8 cellular contexts compared by ENCODE assay signal in genomic region chr20:31559704-31560093, GRCh38. TPM values are rescaled to one million over a fixed set of nuclear protein-coding genes. Genes with fewer than 3 reads are reported as not detected.
DNase-seq lines count a peak whose midpoint lies in the region; ATAC-seq and TF ChIP-seq lines count a peak whose summit lies in the region.

No MANE protein-coding gene starts in this region.

- peak overlapping the region; percentile 89 for H3K27ac Mint-ChIP-seq in nephron progenitor cell
- H3K27ac Mint-ChIP-seq in effector memory CD8-positive, alpha-beta T cell = peak overlapping the region in 1 of 2 donors; percentile 49

- no peak overlapping the region for H3K4me3 ChIP-seq in DND-41 (ENCODE audit: low read depth in 1 of 2, low read length in 2 of 2)
- no peak overlapping the region for H3K4me3 ChIP-seq in IMR-90 (ENCODE audit: insufficient read depth, low read depth, low read length)
- H3K4me3 ChIP-seq in body of pancreas = no peak overlapping the region

- in situ Hi-C loops in IMR-90 (cut with MboI; ENCODE audit: low sequenced_read_pairs) = loop anchor here (5.0 kb wide), 2 partner anchors 48 to 163 kb away; partner anchors contain the start of genes BCL2L1 and ID1

- dilution Hi-C loops in IMR-90 (cut with HindIII; ENCODE audit: low sequenced_read_pairs, unreplicated experiment) = no loop called here

- peaks cover 10 to 52% of the 10 kb centered on the region in 2 experiments for H3K79me1 ChIP-seq in IMR-90 (ENCODE audit: low read depth in 1 of 2, low read length in 2 of 2)

- peak overlapping the region; percentile 65 for H3K23ac ChIP-seq in IMR-90 (ENCODE audit: low read depth, low read length)

- H2BK120ac ChIP-seq in IMR-90 (ENCODE audit: low read depth, low read length) = peak overlapping the region; percentile 69

- H4K20me1 ChIP-seq in DND-41 (ENCODE audit: insufficient read depth, low read length) = no peaks in the 10 kb centered on the region
- peaks cover 18% of the 10 kb centered on the region for H4K20me1 ChIP-seq in IMR-90 (ENCODE audit: insufficient read depth, low read length)

- peak overlapping the region; percentile 86 for H4K5ac ChIP-seq in IMR-90 (ENCODE audit: low read depth, low read length)

- H2BK15ac ChIP-seq in IMR-90 (ENCODE audit: low read depth, low read length) = peak overlapping the region; percentile 65; the same call in 2 of the 3 replicates

- no peaks in the 10 kb centered on the region for H3K79me2 ChIP-seq in DND-41 (ENCODE audit: insufficient read depth, low read length)

- no peaks in the 10 kb centered on the region for H3K27me3 Mint-ChIP-seq in nephron progenitor cell (ENCODE audit: low read depth, poor library complexity)
- H3K27me3 Mint-ChIP-seq in effector memory CD8-positive, alpha-beta T cell = no peaks in the 10 kb centered on the region

- POLR2A ChIA-PET in IMR-90 (lab: Charles Lee; ENCODE audit: unreplicated experiment) = no interaction called here

- peak overlapping the region; percentile 18 for H2AK9ac ChIP-seq in IMR-90 (replicated peaks; ENCODE audit: low read depth, low read length, poor library complexity)

- TF ChIP-seq CTCF in DND-41 (IDR thresholded peaks at IDR 0.05; ENCODE audit: borderline replicate concordance, extremely low read depth, low read length, poor library complexity, severe bottlenecking) (no peak), IMR-90 (conservative IDR thresholded peaks at IDR 0.05; ENCODE audit: low read depth, low read length) (no peak), nephron progenitor cell (IDR thresholded peaks at IDR 0.05) (no peak), body of pancreas (IDR thresholded peaks at IDR 0.05) (no peak)

- H3K9me1 ChIP-seq in IMR-90 (ENCODE audit: insufficient read depth, low read length) = peaks cover 18% of the 10 kb centered on the region

- DNase-seq in DND-41 = no peak
- DNase-seq in IMR-90 = no peak
- no peak for DNase-seq in nephron progenitor cell
- DNase-seq in GF-D8 (lab: John Stamatoyannopoulos, UW) = no peak
- no peak for DNase-seq in HCEC 1CT
- no peak for DNase-seq in effector memory CD8-positive, alpha-beta T cell
- no peak for DNase-seq in body of pancreas

- WGBS in IMR-90 (ENCODE audit: extremely low coverage in 2 of 2, insufficient read length in 1 of 2), 2 experiments = 100% methylated on average over 1 of the region's 2 CpGs; no CpG with 5 or more reads in 1 of the 2 experiments
- 54 to 100% methylated on average over 1 to 2 of the region's 2 CpGs for WGBS in body of pancreas, 2 donors

- H3K18ac ChIP-seq in IMR-90 (ENCODE audit: low read depth, low read length) = peak overlapping the region; percentile 34; the same call in 1 of the 2 replicates

- H3K27ac ChIP-seq in DND-41 (ENCODE audit: low read length) (peak overlapping the region; percentile 41), IMR-90 (ENCODE audit: insufficient read depth, low read length) (peak overlapping the region; percentile 76; the same call in 1 of the 2 replicates), angular gyrus (ENCODE audit: low read depth, low read length) (peak overlapping the region; percentile 9), body of pancreas (no peak overlapping the region)

- H3K36me3 Mint-ChIP-seq in nephron progenitor cell (ENCODE audit: low read depth) = peaks cover 47% of the 10 kb centered on the region
- peaks cover 48% of the 10 kb centered on the region for H3K36me3 Mint-ChIP-seq in effector memory CD8-positive, alpha-beta T cell (ENCODE audit: insufficient read depth)

- H3K4ac ChIP-seq in IMR-90 (ENCODE audit: low read depth, low read length) = peak overlapping the region; percentile 91

- no peak for TF ChIP-seq RAD21 in IMR-90 (IDR thresholded peaks at IDR 0.05; ENCODE audit: low read length)

- H3K56ac ChIP-seq in IMR-90 (ENCODE audit: extremely low read depth, insufficient read depth, low read length) = no peak overlapping the region

- CTCF ChIA-PET in IMR-90 (lab: Yijun Ruan, JAX) = interaction anchor here (0.6 to 5.9 kb wide), 7 partner anchors 9 to 52 kb away, joined by 3 to 97 read pairs (median 7); partner anchors contain the start of gene ID1

- intact Hi-C loops in IMR-90 (cut with micrococcal nuclease) = loop anchor here (2.0 kb wide), 1 partner anchor 163 kb away; the partner anchor contains the start of gene BCL2L1
- intact Hi-C loops in body of pancreas (cut with DNase I) = no loop called here

- peak overlapping the region; percentile 95 for H2AK5ac ChIP-seq in IMR-90 (ENCODE audit: low read depth, low read length)

- peak overlapping the region; percentile 59 to 90; a peak in 3 of 4 replicates for H4K8ac ChIP-seq in IMR-90 (ENCODE audit: low read depth in 2 of 2, low read length in 2 of 2)

- H2BK5ac ChIP-seq in IMR-90 (ENCODE audit: low read depth, low read length, poor library complexity, severe bottlenecking) = peak overlapping the region; percentile 89

- peak overlapping the region; percentile 87 for H3K14ac ChIP-seq in IMR-90 (replicated peaks; ENCODE audit: low read depth, low read length)

- no TSS peak for BruUV-seq in IMR-90 (replicated peaks; lab: Mats Ljungman, UMichigan)

- peaks cover 15% of the 10 kb centered on the region for H3K4me1 ChIP-seq in DND-41 (ENCODE audit: insufficient read depth, low read length)
- peaks cover 18% of the 10 kb centered on the region for H3K4me1 ChIP-seq in IMR-90 (ENCODE audit: control insufficient read depth, insufficient read depth, low read length)
- H3K4me1 ChIP-seq in body of pancreas = no peaks in the 10 kb centered on the region

- peaks cover 78% of the 10 kb centered on the region for H3K36me3 ChIP-seq in DND-41 (ENCODE audit: insufficient read depth, low read length)
- H3K36me3 ChIP-seq in IMR-90 (ENCODE audit: control insufficient read depth, insufficient read depth, low read length) = peaks cover 45% of the 10 kb centered on the region
- H3K36me3 ChIP-seq in body of pancreas (replicated peaks in 1 of 2; ENCODE audit: insufficient read depth in 1 of 2, low read depth in 2 of 2) = peaks cover 0 to 29% of the 10 kb centered on the region in 2 donors

- H2AFZ ChIP-seq in DND-41 (ENCODE audit: low read depth, low read length) = no peak overlapping the region
- peak overlapping the region; percentile 7 for H2AFZ ChIP-seq in IMR-90 (replicated peaks; ENCODE audit: low read length, poor library complexity)

- TF ChIP-seq POLR2A in IMR-90 (IDR thresholded peaks at IDR 0.05; ENCODE audit: low read depth, low read length) = no peak; the same call in 1 of the 2 replicates
- TF ChIP-seq POLR2A in body of pancreas (IDR thresholded peaks at IDR 0.05) = no peak

- no peak overlapping the region for H3K4me2 ChIP-seq in DND-41 (ENCODE audit: insufficient read depth, low read length)
- no peak overlapping the region for H3K4me2 ChIP-seq in IMR-90 (ENCODE audit: low read depth, low read length)

- H3K9me3 Mint-ChIP-seq in nephron progenitor cell = no peaks in the 10 kb centered on the region
- no peaks in the 10 kb centered on the region for H3K9me3 Mint-ChIP-seq in effector memory CD8-positive, alpha-beta T cell

- peak overlapping the region; percentile 89 for H2BK20ac ChIP-seq in IMR-90 (ENCODE audit: low read depth, low read length)

- H3K4me1 Mint-ChIP-seq in nephron progenitor cell = peaks cover 5% of the 10 kb centered on the region
- H3K4me1 Mint-ChIP-seq in effector memory CD8-positive, alpha-beta T cell (ENCODE audit: low read depth in 2 of 2) = peaks cover 3 to 6% of the 10 kb centered on the region in 2 donors

- H3K4me3 Mint-ChIP-seq in nephron progenitor cell = no peak overlapping the region
- no peak overlapping the region for H3K4me3 Mint-ChIP-seq in effector memory CD8-positive, alpha-beta T cell

- no peak; the same call in 2 of the 3 replicates for ATAC-seq in DND-41 (ENCODE audit: insufficient read depth, low read depth)
- no peak for ATAC-seq in IMR-90 (ENCODE audit: low read depth)
- ATAC-seq in effector memory CD8-positive, alpha-beta T cell (replicated peaks) = no peak
- ATAC-seq in body of pancreas = no peak

- peak overlapping the region; percentile 63 for H4K91ac ChIP-seq in IMR-90 (ENCODE audit: insufficient read depth, low read depth, low read length)

- H3K9me3 ChIP-seq in DND-41 (ENCODE audit: insufficient read depth, low read length, severe bottlenecking) = no peaks in the 10 kb centered on the region
- H3K9me3 ChIP-seq in IMR-90 (ENCODE audit: control insufficient read depth, insufficient read depth, low read length) = no peaks in the 10 kb centered on the region
- H3K9me3 ChIP-seq in body of pancreas = no peaks in the 10 kb centered on the region

- H3K27me3 ChIP-seq in DND-41 (ENCODE audit: insufficient read depth, low read length, poor library complexity) (no peaks in the 10 kb centered on the region), IMR-90 (ENCODE audit: control insufficient read depth, insufficient read depth, low read length) (no peaks in the 10 kb centered on the region), body of pancreas (no peaks in the 10 kb centered on the region)

- H3K9ac ChIP-seq in DND-41 (ENCODE audit: low read depth, low read length) = no peak overlapping the region
- H3K9ac ChIP-seq in IMR-90 (ENCODE audit: low read depth, low read length) = no peak overlapping the region; the same call in 1 of the 2 replicates

TF ChIP-seq in IMR-90, 13 proteins besides CTCF, POLR2A, EP300 and RAD21 (continues in another document):
- TF ChIP-seq CHD1 (IDR thresholded peaks at IDR 0.05; ENCODE audit: low read depth, low read length) (no peak), RFX5 (IDR thresholded peaks at IDR 0.05; ENCODE audit: low read depth, low read length) (no peak), MAFK (IDR thresholded peaks at IDR 0.05; ENCODE audit: low read depth, low read length) (no peak), MXI1 (IDR thresholded peaks at IDR 0.05; ENCODE audit: borderline replicate concordance, low read depth, low read length) (no peak), SMC3 (IDR thresholded peaks at IDR 0.05; ENCODE audit: low read depth, low read length) (no peak), BHLHE40 (IDR thresholded peaks at IDR 0.05; ENCODE audit: low read depth, low read length) (no peak), NFE2L2 (IDR thresholded peaks at IDR 0.05; ENCODE audit: low read depth, low read length) (no peak), MAZ (IDR thresholded peaks at IDR 0.05; ENCODE audit: borderline replicate concordance, low read depth, low read length) (no peak), RCOR1 (IDR thresholded peaks at IDR 0.05; ENCODE audit: insufficient replicate concordance, low read length) (no peak)

RNA-seq across cellular contexts. Expression of gene ID1, which starts 45.4 kb away (rescaled TPM):
- total RNA-seq in IMR-90 (2012; rRNA removed) = 174 and 186 TPM in 2 replicates
- polyA plus RNA-seq in IMR-90 (2012; rRNA removed) = 148 and 156 TPM in 2 replicates
- polyA plus RNA-seq in IMR-90 (2012; cell fraction: cytosol; rRNA removed) = 283 and 402 TPM in 2 replicates
- 740 and 930 TPM in 2 replicates for polyA plus RNA-seq in IMR-90 (2012; cell fraction: nucleus; rRNA removed; ENCODE audit: low replicate concordance)
- 100 to 1,000 TPM; 169 to 245 TPM for total RNA-seq in body of pancreas

RNA-seq across cellular contexts. Expression of gene HM13, which starts 45.5 kb away (rescaled TPM):
- total RNA-seq in IMR-90 (2012; rRNA removed) (46.7 and 53.2 TPM in 2 replicates), body of pancreas (10 to 100 TPM; 73.2 to 79.4 TPM)
- 203 and 207 TPM in 2 replicates for polyA plus RNA-seq in IMR-90 (2012; rRNA removed)
- 159 and 176 TPM in 2 replicates for polyA plus RNA-seq in IMR-90 (2012; cell fraction: cytosol; rRNA removed)
- 138 and 153 TPM in 2 replicates for polyA plus RNA-seq in IMR-90 (2012; cell fraction: nucleus; rRNA removed; ENCODE audit: low replicate concordance)

Comparison
In these comparisons a context has a peak if more than half of its experiments do, and no peak if none do; other contexts are left out.
1. H3K27ac ChIP-seq: peak in DND-41 (single experiment), IMR-90 (single experiment) and angular gyrus (single experiment); none in body of pancreas (0 of 4).